10 cellular contexts compared by ENCODE assay signal in genomic region chr3:12143949-12144504, GRCh38. TPM values are rescaled to one million over a fixed set of nuclear protein-coding genes. Genes with fewer than 3 reads are reported as not detected.
DNase-seq lines count a peak whose midpoint lies in the region; ATAC-seq and TF ChIP-seq lines count a peak whose summit lies in the region.
"Had no signal": no experiment of that assay in that cellular context is flagged by ENCODE, and none has a peak within 500 bp of the region (broad histone marks: within the 10 kb centered on the region; RNA-seq: fewer than 3 reads in every experiment).

No MANE protein-coding gene starts in this region.

- H3K9ac ChIP-seq in smooth muscle cell (ENCODE audit: low read depth) = no peak overlapping the region

- no peak overlapping the region for H3K4me3 Mint-ChIP-seq in activated naive CD8-positive, alpha-beta T cell treated with anti-CD3 and anti-CD28 coated beads for 36 hours
- H3K4me3 Mint-ChIP-seq: activated naive CD4-positive, alpha-beta T cell treated with anti-CD3 and anti-CD28 coated beads, Interleukin-2, amount 50 U/mL, for 24 hours had no signal

- no peaks in the 10 kb centered on the region for H3K36me3 ChIP-seq in smooth muscle cell (ENCODE audit: low read depth)

- H3K79me2 ChIP-seq in smooth muscle cell (ENCODE audit: low read depth) = no peaks in the 10 kb centered on the region

- no peaks in the 10 kb centered on the region for H3K27me3 Mint-ChIP-seq in activated naive CD8-positive, alpha-beta T cell treated with anti-CD3 and anti-CD28 coated beads for 36 hours

- H3K4me1 Mint-ChIP-seq in activated naive CD8-positive, alpha-beta T cell treated with anti-CD3 and anti-CD28 coated beads for 36 hours = no peaks in the 10 kb centered on the region
- H3K4me1 Mint-ChIP-seq: activated naive CD4-positive, alpha-beta T cell treated with anti-CD3 and anti-CD28 coated beads, Interleukin-2, amount 50 U/mL, for 24 hours had no signal

- H2AFZ ChIP-seq in smooth muscle cell (ENCODE audit: low read depth) = no peak overlapping the region

- ATAC-seq in GM21723 (IDR thresholded peaks at IDR 0.05; ENCODE audit: unreplicated experiment) (no peak), HG03520 (IDR thresholded peaks at IDR 0.05; ENCODE audit: unreplicated experiment) (no peak)

- H4K20me1 ChIP-seq in smooth muscle cell (ENCODE audit: low read depth) = no peaks in the 10 kb centered on the region

- TF ChIP-seq CTCF in smooth muscle cell (IDR thresholded peaks at IDR 0.05; ENCODE audit: borderline replicate concordance, insufficient read depth, poor library complexity, severe bottlenecking) = no peak

- H3K4me2 ChIP-seq in smooth muscle cell = peak overlapping the region; percentile 64

- H3K27ac ChIP-seq in layer of hippocampus (ENCODE audit: low read depth, low read length) (peak overlapping the region; percentile 2), smooth muscle cell (ENCODE audit: low read depth) (peak overlapping the region; percentile 40)

- DNase-seq in EL = peak; percentile 30
- peak; percentile 67 for DNase-seq in cerebellar cortex (ENCODE audit: low spot score)
- no peak for DNase-seq in smooth muscle cell (lab: John Stamatoyannopoulos, UW; ENCODE audit: unreplicated experiment)
- DNase-seq in activated naive CD8-positive, alpha-beta T cell treated with anti-CD3 and anti-CD28 coated beads for 36 hours = no peak
- DNase-seq in cerebellar nuclear complex (lab: John Stamatoyannopoulos, UW) = no peak
- DNase-seq: NCI-H748 treated with DMSO at 0.1 percent for 48 hours had no signal

- no peaks in the 10 kb centered on the region for H3K9me3 Mint-ChIP-seq in activated naive CD8-positive, alpha-beta T cell treated with anti-CD3 and anti-CD28 coated beads for 36 hours
- H3K9me3 Mint-ChIP-seq: activated naive CD4-positive, alpha-beta T cell treated with anti-CD3 and anti-CD28 coated beads, Interleukin-2, amount 50 U/mL, for 24 hours had no signal

- no peaks in the 10 kb centered on the region for H3K36me3 Mint-ChIP-seq in activated naive CD8-positive, alpha-beta T cell treated with anti-CD3 and anti-CD28 coated beads for 36 hours
- H3K36me3 Mint-ChIP-seq: activated naive CD4-positive, alpha-beta T cell treated with anti-CD3 and anti-CD28 coated beads, Interleukin-2, amount 50 U/mL, for 24 hours had no signal

- no peak overlapping the region for H3K27ac Mint-ChIP-seq in activated naive CD8-positive, alpha-beta T cell treated with anti-CD3 and anti-CD28 coated beads for 36 hours
- H3K27ac Mint-ChIP-seq: activated naive CD4-positive, alpha-beta T cell treated with anti-CD3 and anti-CD28 coated beads, Interleukin-2, amount 50 U/mL, for 24 hours had no signal

- no peaks in the 10 kb centered on the region for H3K27me3 ChIP-seq in layer of hippocampus (ENCODE audit: control insufficient read depth, insufficient read depth, low read length)
- no peaks in the 10 kb centered on the region for H3K27me3 ChIP-seq in smooth muscle cell (ENCODE audit: low read depth)

- H3K4me1 ChIP-seq in smooth muscle cell (ENCODE audit: low read depth) = no peaks in the 10 kb centered on the region

- 57% methylated on average over 6 of the region's 6 CpGs for WGBS in smooth muscle cell (ENCODE audit: low lambda C conversion rate)

- H3F3A ChIP-seq in smooth muscle cell (ENCODE audit: low read depth) = no peaks in the 10 kb centered on the region

- no peaks in the 10 kb centered on the region for H3K9me3 ChIP-seq in smooth muscle cell (replicated peaks; ENCODE audit: low read depth)

- no peak overlapping the region for H3K4me3 ChIP-seq in smooth muscle cell

RNA-seq across cellular contexts. Expression of gene TIMP4, which starts 14.7 kb away (rescaled TPM):
- total RNA-seq in smooth muscle cell = 0.27 and 0.81 TPM in 2 replicates
- polyA plus RNA-seq in smooth muscle cell = 1.2 and 1.5 TPM in 2 replicates
- not detected for total RNA-seq in activated naive CD8-positive, alpha-beta T cell treated with anti-CD3 and anti-CD28 coated beads for 36 hours

Comparison
In these comparisons a context has a peak if more than half of its experiments do, and no peak if none do; other contexts are left out.
1. DNase-seq: peak in EL (single experiment) and cerebellar cortex (single experiment); none in smooth muscle cell (single experiment), activated naive CD8-positive, alpha-beta T cell treated with anti-CD3 and anti-CD28 coated beads for 36 hours (single experiment) and cerebellar nuclear complex (0 of 2).